ENCODE assay signal across 20 cellular contexts in the genomic region with DNA sequence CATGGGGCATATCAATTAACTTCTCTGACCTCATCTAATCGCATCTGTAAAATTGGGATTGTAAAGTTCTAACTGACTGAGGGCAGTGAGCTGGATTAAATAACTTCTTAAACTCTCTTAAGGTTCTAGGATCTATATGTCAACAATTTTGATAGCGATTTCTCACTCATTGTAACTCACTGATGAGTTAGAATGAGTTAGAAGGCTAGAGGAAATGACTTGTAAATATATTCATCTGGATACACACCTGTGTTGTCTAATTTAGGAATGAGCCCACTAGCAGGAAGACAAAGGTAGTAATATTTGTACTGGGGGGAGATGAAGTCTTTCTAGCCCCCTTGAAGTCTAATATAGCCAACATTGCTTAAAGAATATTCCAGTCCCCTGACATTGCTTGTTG. TPM values are rescaled to one million over a fixed set of nuclear protein-coding genes. Genes with fewer than 3 reads are reported as not detected.
DNase-seq lines count a peak whose midpoint lies in the region; ATAC-seq and TF ChIP-seq lines count a peak whose summit lies in the region.
"Had no signal": no experiment of that assay in that cellular context is flagged by ENCODE, and none has a peak within 500 bp of the region (broad histone marks: within the 10 kb centered on the region; RNA-seq: fewer than 3 reads in every experiment).

No MANE protein-coding gene starts in this region.

- peak overlapping the region; percentile 87 for H3K27ac Mint-ChIP-seq in activated naive CD8-positive, alpha-beta T cell
- peak overlapping the region; percentile 21 to 94 (median 84) for H3K27ac Mint-ChIP-seq in naive thymus-derived CD8-positive, alpha-beta T cell
- H3K27ac Mint-ChIP-seq: dendritic cell treated with granulocyte-macrophage colony-stimulating factor and Interleukin-4, amounts not matched to agents 40 ng/mL and 50 ng/mL, for 4 days; nephron progenitor cell had no signal

- no peak for TF ChIP-seq CTCF in SK-N-SH (IDR thresholded peaks at IDR 0.05)

- no peaks in the 10 kb centered on the region for H3K9me3 Mint-ChIP-seq in activated naive CD8-positive, alpha-beta T cell (ENCODE audit: low read depth)
- no peaks in the 10 kb centered on the region for H3K9me3 Mint-ChIP-seq in naive thymus-derived CD8-positive, alpha-beta T cell
- H3K9me3 Mint-ChIP-seq: dendritic cell treated with granulocyte-macrophage colony-stimulating factor and Interleukin-4, amounts not matched to agents 40 ng/mL and 50 ng/mL, for 4 days; IgD-negative memory B cell; nephron progenitor cell had no signal

- peaks cover 10 to 55% of the 10 kb centered on the region in 2 experiments for H3K36me3 ChIP-seq in SK-N-SH (replicated peaks in 1 of 2; ENCODE audit: control insufficient read depth in 1 of 2, insufficient read depth in 2 of 2, low read length in 1 of 2)
- H3K36me3 ChIP-seq in GM23248 (ENCODE audit: low read depth) = peaks cover 53% of the 10 kb centered on the region
- H3K36me3 ChIP-seq: thyroid gland had no signal

- ATAC-seq in SK-N-SH treated with all-trans-retinoic acid at 6 μM for 48 hours (no peak), HG02981 (IDR thresholded peaks at IDR 0.05; ENCODE audit: unreplicated experiment) (no peak), GM19035 (IDR thresholded peaks at IDR 0.05; ENCODE audit: unreplicated experiment) (no peak)
- no peak for ATAC-seq in naive thymus-derived CD8-positive, alpha-beta T cell
- ATAC-seq: left cardiac atrium had no signal

- no peaks in the 10 kb centered on the region for H3K9me3 ChIP-seq in SK-N-SH
- H3K9me3 ChIP-seq in GM23248 (ENCODE audit: low read depth) = no peaks in the 10 kb centered on the region
- H3K9me3 ChIP-seq: SJSA1, thyroid gland had no signal

- H3K27me3 ChIP-seq in SK-N-SH (ENCODE audit: insufficient read depth) = no peaks in the 10 kb centered on the region
- no peaks in the 10 kb centered on the region for H3K27me3 ChIP-seq in GM23248 (replicated peaks; ENCODE audit: insufficient read depth)
- H3K27me3 ChIP-seq: hepatocyte, SJSA1, thyroid gland had no signal

- H3K27me3 Mint-ChIP-seq in activated naive CD8-positive, alpha-beta T cell = no peaks in the 10 kb centered on the region
- H3K27me3 Mint-ChIP-seq in naive thymus-derived CD8-positive, alpha-beta T cell = no peaks in the 10 kb centered on the region
- H3K27me3 Mint-ChIP-seq: dendritic cell treated with granulocyte-macrophage colony-stimulating factor and Interleukin-4, amounts not matched to agents 40 ng/mL and 50 ng/mL, for 4 days; IgD-negative memory B cell had no signal

- peaks cover 55% of the 10 kb centered on the region for H3K4me1 Mint-ChIP-seq in activated naive CD8-positive, alpha-beta T cell (ENCODE audit: low read depth)
- H3K4me1 Mint-ChIP-seq in naive thymus-derived CD8-positive, alpha-beta T cell = peaks cover 19 to 67% (median 51%) of the 10 kb centered on the region in 4 donors

- H3K4me3 ChIP-seq in SK-N-SH (ENCODE audit: low read depth in 2 of 2, low read length in 1 of 2) (no peak overlapping the region), GM23248 (peak overlapping the region; percentile 49)
- H3K4me3 ChIP-seq: hepatocyte, SJSA1, thyroid gland had no signal

- peaks cover 3% of the 10 kb centered on the region for H3K36me3 Mint-ChIP-seq in activated naive CD8-positive, alpha-beta T cell
- H3K36me3 Mint-ChIP-seq in naive thymus-derived CD8-positive, alpha-beta T cell = peaks cover 0 to 7% (median 3%) of the 10 kb centered on the region in 3 donors

- POLR2A ChIA-PET in SK-N-SH (lab: Yijun Ruan, JAX) = no interaction called here
- POLR2A ChIA-PET in naive thymus-derived CD8-positive, alpha-beta T cell (lab: Charles Lee) = no interaction called here

- no peak for TF ChIP-seq RAD21 in SK-N-SH (IDR thresholded peaks at IDR 0.05; ENCODE audit: low read length)

- H3K9ac ChIP-seq in SK-N-SH = no peak overlapping the region
- H3K9ac ChIP-seq in GM23248 = no peak overlapping the region

- no peak overlapping the region for H3K4me3 Mint-ChIP-seq in activated naive CD8-positive, alpha-beta T cell
- H3K4me3 Mint-ChIP-seq in naive thymus-derived CD8-positive, alpha-beta T cell = peak overlapping the region in 2 of 10 donors; percentile 3 to 45
- H3K4me3 Mint-ChIP-seq: dendritic cell treated with granulocyte-macrophage colony-stimulating factor and Interleukin-4, amounts not matched to agents 40 ng/mL and 50 ng/mL, for 4 days; IgD-negative memory B cell; nephron progenitor cell had no signal

- H3K27ac ChIP-seq in SK-N-SH (ENCODE audit: low read depth in 2 of 2, low read length in 1 of 2) (peak overlapping the region; percentile 19 to 81; a peak in 3 of 4 replicates), GM23248 (0 out of 2 replicates have a peak overlapping the region, but pooled peaks have one; percentile 11)
- H3K27ac ChIP-seq: 22Rv1, hepatocyte, SJSA1 had no signal

- DNase-seq in SK-N-SH = no peak
- no peak for DNase-seq in GM23248
- DNase-seq in naive thymus-derived CD8-positive, alpha-beta T cell = no peak
- no peak for DNase-seq in NK-92 (lab: John Stamatoyannopoulos, UW; ENCODE audit: unreplicated experiment)
- DNase-seq: aorta, HCEC 1CT, left cardiac atrium, NCI-H1048, NCI-H2171 treated with DMSO at 0.1 percent for 48 hours, nephron progenitor cell, thyroid gland had no signal

- H4K20me1 ChIP-seq in SK-N-SH (ENCODE audit: insufficient read depth) (peaks cover 8% of the 10 kb centered on the region), GM23248 (ENCODE audit: insufficient read depth) (0 out of 2 replicates have a peak, but pooled peaks cover 5% of the 10 kb centered on the region)

- in situ Hi-C loops in GM23248 (cut with MboI) = no loop called here

- peaks cover 47% of the 10 kb centered on the region for H3F3A ChIP-seq in SK-N-SH (replicated peaks; ENCODE audit: insufficient read depth)
- H3F3A ChIP-seq in GM23248 (ENCODE audit: insufficient read depth) = peaks cover 70% of the 10 kb centered on the region

- CTCF ChIA-PET in SK-N-SH (lab: Yijun Ruan, JAX) = interaction anchor here (0.7 to 1.6 kb wide), 2 partner anchors 56 to 101 kb away, joined by 4 read pairs; no protein-coding TSS in a partner anchor

- H3K79me2 ChIP-seq in SK-N-SH (ENCODE audit: insufficient read depth) = peaks cover 100% of the 10 kb centered on the region
- peaks cover 100% of the 10 kb centered on the region for H3K79me2 ChIP-seq in GM23248 (ENCODE audit: insufficient read depth)

- WGBS in SK-N-SH (ENCODE audit: low lambda C conversion rate) = 92% methylated on average over 2 of the region's 2 CpGs
- WGBS in GM23248 (ENCODE audit: low coverage in 1 of 2, low lambda C conversion rate in 2 of 2, missing lambda C conversion rate in 2 of 2), 2 experiments = 86 to 89% methylated on average over 2 of the region's 2 CpGs

- H3K4me2 ChIP-seq in SK-N-SH (peak overlapping the region; percentile 49; the same call in 1 of the 2 replicates), GM23248 (ENCODE audit: unreplicated experiment) (peak overlapping the region; percentile 74)
- H3K4me2 ChIP-seq: hepatocyte had no signal

- TF ChIP-seq EP300 in SK-N-SH (IDR thresholded peaks at IDR 0.05; ENCODE audit: borderline replicate concordance in 1 of 2, low read depth in 1 of 2, low read length in 1 of 2) = no peak

- H3K9me2 ChIP-seq in SK-N-SH (no peaks in the 10 kb centered on the region), GM23248 (ENCODE audit: insufficient read depth) (no peaks in the 10 kb centered on the region)

- H2AFZ ChIP-seq in SK-N-SH (ENCODE audit: low read depth) = no peak overlapping the region
- H2AFZ ChIP-seq in GM23248 = no peak overlapping the region
- H2AFZ ChIP-seq: hepatocyte had no signal

- H3K4me1 ChIP-seq in SK-N-SH (ENCODE audit: control insufficient read depth in 1 of 2, insufficient read depth in 2 of 2, low read depth in 1 of 2, low read length in 1 of 2) (peaks cover 2 to 20% of the 10 kb centered on the region in 2 experiments; a peak in 3 of 4 replicates), GM23248 (ENCODE audit: insufficient read depth) (peaks cover 62% of the 10 kb centered on the region)

TF ChIP-seq in SK-N-SH, 30 proteins besides CTCF, POLR2A, EP300 and RAD21 (continues in another document):
- TF ChIP-seq ELF1 (IDR thresholded peaks at IDR 0.05) (no peak), RFX5 (IDR thresholded peaks at IDR 0.05; ENCODE audit: low read length) (no peak), POLR2AphosphoS5 (IDR thresholded peaks at IDR 0.05; ENCODE audit: low read depth, low read length) (no peak), SIN3A (IDR thresholded peaks at IDR 0.05; ENCODE audit: borderline replicate concordance, low read depth, low read length) (no peak), RCOR1 (IDR thresholded peaks at IDR 0.05; ENCODE audit: low read length) (no peak)

TF ChIP-seq in SK-N-SH treated with all-trans-retinoic acid at 6 μM for 48 hours, 23 proteins besides CTCF, POLR2A, EP300 and RAD21:
- TF ChIP-seq TCF4 (CRISPR knock-in tag; IDR thresholded peaks at IDR 0.05; ENCODE audit: borderline replicate concordance) = no peak
- no peak for TF ChIP-seq ESRRG (CRISPR knock-in tag; IDR thresholded peaks at IDR 0.05)
- TF ChIP-seq, protein P1, sequence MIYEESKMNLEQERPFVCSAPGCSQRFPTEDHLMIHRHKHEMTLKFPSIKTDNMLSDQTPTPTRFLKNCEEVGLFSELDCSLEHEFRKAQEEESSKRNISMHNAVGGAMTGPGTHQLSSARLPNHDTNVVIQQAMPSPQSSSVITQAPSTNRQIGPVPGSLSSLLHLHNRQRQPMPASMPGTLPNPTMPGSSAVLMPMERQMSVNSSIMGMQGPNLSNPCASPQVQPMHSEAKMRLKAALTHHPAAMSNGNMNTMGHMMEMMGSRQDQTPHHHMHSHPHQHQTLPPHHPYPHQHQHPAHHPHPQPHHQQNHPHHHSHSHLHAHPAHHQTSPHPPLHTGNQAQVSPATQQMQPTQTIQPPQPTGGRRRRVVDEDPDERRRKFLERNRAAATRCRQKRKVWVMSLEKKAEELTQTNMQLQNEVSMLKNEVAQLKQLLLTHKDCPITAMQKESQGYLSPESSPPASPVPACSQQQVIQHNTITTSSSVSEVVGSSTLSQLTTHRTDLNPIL (CRISPR knock-in tag; IDR thresholded peaks at IDR 0.05; ENCODE audit: low read depth) = no peak
- TF ChIP-seq ZNF565 (CRISPR knock-in tag; conservative IDR thresholded peaks at IDR 0.05; ENCODE audit: low read depth) = no peak
- TF ChIP-seq TOX (CRISPR knock-in tag; IDR thresholded peaks at IDR 0.05; ENCODE audit: borderline replicate concordance) = no peak

RNA-seq across cellular contexts. Expression of a gene that starts 46.3 kb away (rescaled TPM):
- polyA plus RNA-seq in SK-N-SH (2012; rRNA removed) (56.9 and 68.3 TPM in 2 replicates), GM23248 (2016; fragmentation: Nextera tagmentation; extraction: Ambion mirVana) (88.7 and 99.2 TPM in 2 replicates)
- polyA plus RNA-seq in SK-N-SH (2012; cell fraction: cytosol; rRNA removed) = 53.7 and 58.9 TPM in 2 replicates
- polyA plus RNA-seq in SK-N-SH (2012; cell fraction: nucleus; rRNA removed) = 123 and 155 TPM in 2 replicates
- total RNA-seq in GM23248 (2014; rRNA removed; shearing (Covaris generic)) = 52.4 and 60.7 TPM in 2 replicates
- 10 to 100 TPM; 51.0 to 55.7 TPM for total RNA-seq in naive thymus-derived CD8-positive, alpha-beta T cell
- polyA plus RNA-seq in naive thymus-derived CD8-positive, alpha-beta T cell = 10 to 100 TPM; 31.0 to 45.0 (median 33.6) TPM
